19 cellular contexts compared by ENCODE assay signal in genomic region chr15:62782896-62783295, GRCh38.
DNase-seq lines count a peak whose midpoint lies in the region; ATAC-seq and TF ChIP-seq lines count a peak whose summit lies in the region.
"Had no signal": no experiment of that assay in that cellular context is flagged by ENCODE, and none has a peak within 500 bp of the region (broad histone marks: within the 10 kb centered on the region; RNA-seq: fewer than 3 reads in every experiment).

No MANE protein-coding gene starts in this region.

- peaks cover 0 to 17% (median 10%) of the 10 kb centered on the region in 4 donors for H3K4me1 ChIP-seq in sigmoid colon

- H3K9me3 Mint-ChIP-seq in Calu3 (ENCODE audit: low read depth, unreplicated experiment) = no peaks in the 10 kb centered on the region
- H3K9me3 Mint-ChIP-seq: CD4-positive, alpha-beta memory T cell; central memory CD8-positive, alpha-beta T cell; memory B cell; naive thymus-derived CD8-positive, alpha-beta T cell; stimulated activated memory B cell treated with anti-CD40 and anti-IgM and Interleukin-4, amounts not matched to agents 10 μg/mL and 1 μg/mL and 100 μg/mL, for 72 hours; T-cell had no signal

- H3K36me3 ChIP-seq in sigmoid colon = no peaks in the 10 kb centered on the region

- no peaks in the 10 kb centered on the region for H3K27me3 ChIP-seq in sigmoid colon

- H3K27ac Mint-ChIP-seq in Calu3 (ENCODE audit: unreplicated experiment) = peak overlapping the region; percentile 82
- H3K27ac Mint-ChIP-seq: memory B cell; naive thymus-derived CD8-positive, alpha-beta T cell; stimulated activated memory B cell treated with anti-CD40 and anti-IgM and Interleukin-4, amounts not matched to agents 10 μg/mL and 1 μg/mL and 100 μg/mL, for 72 hours; T-cell had no signal

- CTCF ChIA-PET in Calu3 (lab: Charles Lee) = interaction anchor here (0.7 to 3.6 kb wide), 19 partner anchors 9 to 374 kb away, joined by 3 to 34 read pairs (median 5); partner anchors contain the start of gene RPS27L

- no peak for ATAC-seq in GM18867 (IDR thresholded peaks at IDR 0.05; ENCODE audit: unreplicated experiment)
- ATAC-seq: naive thymus-derived CD8-positive, alpha-beta T cell; T-cell had no signal

- H3K27me3 Mint-ChIP-seq in Calu3 (ENCODE audit: unreplicated experiment) = no peaks in the 10 kb centered on the region
- H3K27me3 Mint-ChIP-seq: stimulated activated memory B cell treated with anti-CD40 and anti-IgM and Interleukin-4, amounts not matched to agents 10 μg/mL and 1 μg/mL and 100 μg/mL, for 72 hours had no signal

- peak overlapping the region; percentile 66 to 78 (median 68) for H3K27ac ChIP-seq in sigmoid colon
- H3K27ac ChIP-seq: skin epidermis had no signal

- no peak for TF ChIP-seq POLR2A in sigmoid colon (IDR thresholded peaks at IDR 0.05)

- no peak for TF ChIP-seq EP300 in sigmoid colon (IDR thresholded peaks at IDR 0.05)

- peaks cover 11% of the 10 kb centered on the region for H3K36me3 Mint-ChIP-seq in Calu3 (ENCODE audit: insufficient read depth, unreplicated experiment)
- H3K36me3 Mint-ChIP-seq: CD4-positive, alpha-beta memory T cell; memory B cell; naive thymus-derived CD8-positive, alpha-beta T cell; stimulated activated memory B cell treated with anti-CD40 and anti-IgM and Interleukin-4, amounts not matched to agents 10 μg/mL and 1 μg/mL and 100 μg/mL, for 72 hours; T-cell had no signal

- 83 to 93% methylated on average over 1 of the region's 1 CpG for WGBS in sigmoid colon, 2 donors

- H3K4me3 ChIP-seq in fibroblast of mammary gland (ENCODE audit: control insufficient read depth, low read depth, low read length) (no peak overlapping the region), sigmoid colon (no peak overlapping the region)
- H3K4me3 ChIP-seq: GM12878, skin epidermis had no signal

- H3K4me1 Mint-ChIP-seq in Calu3 (ENCODE audit: low read depth, unreplicated experiment) = peaks cover 49% of the 10 kb centered on the region
- H3K4me1 Mint-ChIP-seq: CD4-positive, alpha-beta memory T cell; central memory CD8-positive, alpha-beta T cell; memory B cell; naive thymus-derived CD8-positive, alpha-beta T cell; stimulated activated memory B cell treated with anti-CD40 and anti-IgM and Interleukin-4, amounts not matched to agents 10 μg/mL and 1 μg/mL and 100 μg/mL, for 72 hours; T-cell had no signal

- TF ChIP-seq CTCF in Calu3 (IDR thresholded peaks at IDR 0.05; ENCODE audit: unreplicated experiment) (no peak), fibroblast of mammary gland (conservative IDR thresholded peaks at IDR 0.05; ENCODE audit: control insufficient read depth, insufficient read depth, low read depth, low read length) (no peak), sigmoid colon (IDR thresholded peaks at IDR 0.05) (no peak)

- no peak for DNase-seq in Calu3
- DNase-seq in M059J (ENCODE audit: low read depth) = peak; percentile 24
- peak; percentile 28 for DNase-seq in fibroblast of mammary gland (ENCODE audit: low read depth)
- DNase-seq in sigmoid colon = no peak
- DNase-seq in stimulated activated CD4-positive, alpha-beta T cell treated with anti-CD3 and anti-CD28 coated beads, Interleukin-2, amount 100 ng/mL, for 24 hours = no peak
- DNase-seq in NCI-H1105 (lab: John Stamatoyannopoulos, UW) = no peak
- no peak for DNase-seq in NK-92 treated with Interleukin-12 subunit alpha and Interleukin-12 subunit beta, amount 100 ng/mL, for 24 hours (lab: John Stamatoyannopoulos, UW)
- DNase-seq: activated T-cell treated with anti-CD3 and anti-CD28 coated beads, Interleukin-2, amount 50 U/mL, for 1 hour; CD4-positive, alpha-beta memory T cell; Karpas-422; naive thymus-derived CD8-positive, alpha-beta T cell; NCI-H187; T-cell had no signal

- BruUV-seq in Calu3 (replicated peaks; lab: Mats Ljungman, UMichigan) = no TSS peak

- H3K9me3 ChIP-seq in sigmoid colon = no peaks in the 10 kb centered on the region

- no peak overlapping the region for H3K4me3 Mint-ChIP-seq in Calu3 (ENCODE audit: low read depth, unreplicated experiment)
- H3K4me3 Mint-ChIP-seq: CD4-positive, alpha-beta memory T cell; central memory CD8-positive, alpha-beta T cell; memory B cell; naive thymus-derived CD8-positive, alpha-beta T cell; stimulated activated memory B cell treated with anti-CD40 and anti-IgM and Interleukin-4, amounts not matched to agents 10 μg/mL and 1 μg/mL and 100 μg/mL, for 72 hours; T-cell had no signal

- intact Hi-C loops in Calu3 (cut with micrococcal nuclease; ENCODE audit: unreplicated experiment) (loop anchor here (1.0 to 2.0 kb wide), 6 partner anchors 38 to 310 kb away; no protein-coding TSS in a partner anchor), sigmoid colon (cut with DNase I) (loop anchor here (5.0 to 10.0 kb wide), 4 partner anchors 64 to 622 kb away; partner anchors contain the start of gene TPM1)

Comparison
In these comparisons a context has a peak if more than half of its experiments do, and no peak if none do; other contexts are left out.
1. DNase-seq: peak in M059J (single experiment) and fibroblast of mammary gland (single experiment); none in Calu3 (single experiment), sigmoid colon (single experiment), stimulated activated CD4-positive, alpha-beta T cell treated with anti-CD3 and anti-CD28 coated beads, Interleukin-2, amount 100 ng/mL, for 24 hours (0 of 2), NCI-H1105 (single experiment) and NK-92 treated with Interleukin-12 subunit alpha and Interleukin-12 subunit beta, amount 100 ng/mL, for 24 hours (single experiment).